In the genomic region with DNA sequence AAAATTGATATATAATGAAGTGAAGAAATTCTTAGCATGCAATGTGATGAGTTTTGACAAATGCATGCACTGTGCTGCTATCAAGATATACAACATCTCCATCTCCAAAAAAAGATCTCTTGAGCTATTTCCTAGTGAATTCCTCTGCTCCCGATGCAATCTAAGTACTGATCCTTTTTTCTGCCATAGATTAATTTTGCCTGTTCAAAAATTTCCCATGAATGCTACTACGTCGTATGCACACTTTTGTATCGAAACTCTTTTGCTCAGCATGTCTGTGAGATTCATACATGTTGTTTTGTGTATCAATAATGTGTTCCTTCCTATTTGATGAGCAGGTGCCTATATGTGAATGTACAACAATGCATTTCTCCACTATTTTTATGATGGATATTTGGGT, we compare ENCODE assay signal across 35 cellular contexts.
"Had no signal": no experiment of that assay in that cellular context is flagged by ENCODE, and none has a peak within 500 bp of the region (broad histone marks: within the 10 kb centered on the region; RNA-seq: fewer than 3 reads in every experiment).

No MANE protein-coding gene starts in this region.

- H3K4me3 ChIP-seq: adrenal gland, body of pancreas, breast epithelium had no signal

- H3K27me3 ChIP-seq: adrenal gland, body of pancreas, brain microvascular endothelial cell, breast epithelium had no signal

- H3K4me1 Mint-ChIP-seq: activated CD4-positive, alpha-beta memory T cell treated with anti-CD3 and anti-CD28 coated beads, Interleukin-2, amount 10 ng/mL, durations not matched to agents 7 days and 5 days; activated CD4-positive, alpha-beta T cell treated with anti-CD3 and anti-CD28 coated beads for 36 hours; activated CD4-positive, alpha-beta T cell treated with anti-CD3 and anti-CD28 coated beads, Interleukin-2, amount 10 ng/mL, durations not matched to agents 7 days and 5 days; activated CD8-positive, alpha-beta memory T cell treated with anti-CD3 and anti-CD28 coated beads, Interleukin-2, amount 10 ng/mL, durations not matched to agents 7 days and 5 days; activated naive CD8-positive, alpha-beta T cell treated with anti-CD3 and anti-CD28 coated beads for 36 hours had no signal

- H3K27ac ChIP-seq: adrenal gland, body of pancreas, brain microvascular endothelial cell, breast epithelium, WERI-Rb-1 had no signal

- H3K4me3 Mint-ChIP-seq: activated CD4-positive, alpha-beta memory T cell treated with anti-CD3 and anti-CD28 coated beads, Interleukin-2, amount 10 ng/mL, durations not matched to agents 7 days and 5 days; activated CD4-positive, alpha-beta T cell treated with anti-CD3 and anti-CD28 coated beads for 36 hours; activated CD4-positive, alpha-beta T cell treated with anti-CD3 and anti-CD28 coated beads, Interleukin-2, amount 10 ng/mL, durations not matched to agents 7 days and 5 days; activated CD8-positive, alpha-beta memory T cell treated with anti-CD3 and anti-CD28 coated beads, Interleukin-2, amount 10 ng/mL, durations not matched to agents 7 days and 5 days; activated CD8-positive, alpha-beta T cell treated with anti-CD3 and anti-CD28 coated beads, Interleukin-2, amount 10 ng/mL, durations not matched to agents 7 days and 5 days; activated naive CD4-positive, alpha-beta T cell treated with anti-CD3 and anti-CD28 coated beads for 36 hours; activated naive CD8-positive, alpha-beta T cell treated with anti-CD3 and anti-CD28 coated beads for 36 hours; activated T-cell treated with anti-CD3 and anti-CD28 coated beads, Interleukin-2, amount 50 U/mL, for 24 hours; T-helper 2 cell treated with Interferon-gamma antibody and Interleukin-4, amounts not matched to agents 5 μg/mL and 100 μg/mL, for 36 hours; WTC11 had no signal

- H3K36me3 ChIP-seq: adrenal gland, brain microvascular endothelial cell, breast epithelium, WERI-Rb-1 had no signal

- H3K27ac Mint-ChIP-seq: activated CD4-positive, alpha-beta memory T cell treated with anti-CD3 and anti-CD28 coated beads, Interleukin-2, amount 10 ng/mL, durations not matched to agents 7 days and 5 days; activated CD4-positive, alpha-beta T cell treated with anti-CD3 and anti-CD28 coated beads for 36 hours; activated CD4-positive, alpha-beta T cell treated with anti-CD3 and anti-CD28 coated beads, Interleukin-2, amount 10 ng/mL, durations not matched to agents 7 days and 5 days; activated CD8-positive, alpha-beta memory T cell treated with anti-CD3 and anti-CD28 coated beads, Interleukin-2, amount 10 ng/mL, durations not matched to agents 7 days and 5 days; activated CD8-positive, alpha-beta T cell treated with anti-CD3 and anti-CD28 coated beads, Interleukin-2, amount 10 ng/mL, durations not matched to agents 7 days and 5 days; activated naive CD4-positive, alpha-beta T cell treated with anti-CD3 and anti-CD28 coated beads for 36 hours; activated naive CD4-positive, alpha-beta T cell treated with anti-CD3 and anti-CD28 coated beads, Interleukin-2, amount 50 U/mL, for 72 hours; activated naive CD8-positive, alpha-beta T cell treated with anti-CD3 and anti-CD28 coated beads for 36 hours; activated T-cell treated with anti-CD3 and anti-CD28 coated beads, Interleukin-2, amount 50 U/mL, for 24 hours; activated T-helper 2 cell treated with anti-CD3 and anti-CD28 coated beads, Interferon-gamma antibody, Interleukin-2, Interleukin-4, amounts not matched to agents 10 μg/mL and 5 μg/mL and 100 μg/mL, durations not matched to agents 14 hours and 24 hours and 36 hours; T-helper 2 cell treated with Interferon-gamma antibody and Interleukin-4, amounts not matched to agents 5 μg/mL and 100 μg/mL, for 36 hours; WTC11 had no signal

- FAIRE-seq: astrocyte, colon had no signal

- H3K27me3 Mint-ChIP-seq: activated CD4-positive, alpha-beta memory T cell treated with anti-CD3 and anti-CD28 coated beads, Interleukin-2, amount 10 ng/mL, durations not matched to agents 7 days and 5 days; activated CD4-positive, alpha-beta T cell treated with anti-CD3 and anti-CD28 coated beads, Interleukin-2, amount 10 ng/mL, durations not matched to agents 7 days and 5 days; activated CD8-positive, alpha-beta memory T cell treated with anti-CD3 and anti-CD28 coated beads, Interleukin-2, amount 10 ng/mL, durations not matched to agents 7 days and 5 days; activated T-cell treated with anti-CD3 and anti-CD28 coated beads, Interleukin-2, amount 50 U/mL, for 24 hours had no signal

- H3K9me3 Mint-ChIP-seq: activated CD4-positive, alpha-beta T cell treated with anti-CD3 and anti-CD28 coated beads, Interleukin-2, amount 10 ng/mL, durations not matched to agents 7 days and 5 days had no signal

- H3K36me3 Mint-ChIP-seq: activated CD8-positive, alpha-beta memory T cell treated with anti-CD3 and anti-CD28 coated beads, Interleukin-2, amount 10 ng/mL, durations not matched to agents 7 days and 5 days; activated naive CD4-positive, alpha-beta T cell treated with anti-CD3 and anti-CD28 coated beads, Interleukin-2, amount 50 U/mL, for 72 hours; activated naive CD8-positive, alpha-beta T cell treated with anti-CD3 and anti-CD28 coated beads for 36 hours; WTC11 had no signal

- H3K4me1 ChIP-seq: adrenal gland, body of pancreas, breast epithelium had no signal

- ATAC-seq: activated CD4-positive, alpha-beta T cell treated with anti-CD3 and anti-CD28 coated beads for 36 hours; activated CD4-positive, CD25-positive, alpha-beta regulatory T cell treated with anti-CD3 and anti-CD28 coated beads, Interleukin-2, amount 50 U/mL, for 24 hours; activated CD8-positive, alpha-beta memory T cell treated with anti-CD3 and anti-CD28 coated beads, Interleukin-2, amount 10 ng/mL, durations not matched to agents 7 days and 5 days; activated CD8-positive, alpha-beta T cell treated with anti-CD3 and anti-CD28 coated beads, Interleukin-2, amount 10 ng/mL, durations not matched to agents 7 days and 5 days; activated naive CD4-positive, alpha-beta T cell treated with anti-CD3 and anti-CD28 coated beads, Interleukin-2, amount 50 U/mL, for 72 hours; body of pancreas; WTC11 had no signal

- DNase-seq: activated CD4-positive, alpha-beta memory T cell treated with anti-CD3 and anti-CD28 coated beads, Interleukin-2, amount 10 ng/mL, durations not matched to agents 7 days and 5 days; activated CD4-positive, alpha-beta T cell treated with anti-CD3 and anti-CD28 coated beads for 1 hour; activated CD4-positive, alpha-beta T cell treated with anti-CD3 and anti-CD28 coated beads for 36 hours; activated CD4-positive, alpha-beta T cell treated with anti-CD3 and anti-CD28 coated beads for 48 hours; activated CD4-positive, alpha-beta T cell treated with anti-CD3 and anti-CD28 coated beads, Interleukin-2, amount 10 ng/mL, durations not matched to agents 7 days and 5 days; activated CD4-positive, alpha-beta T cell treated with anti-CD3 and anti-CD28 coated beads, Interleukin-2, amount 50 U/mL, for 48 hours; activated CD4-positive, CD25-positive, alpha-beta regulatory T cell; activated CD8-positive, alpha-beta memory T cell treated with anti-CD3 and anti-CD28 coated beads for 24 hours; activated CD8-positive, alpha-beta memory T cell treated with anti-CD3 and anti-CD28 coated beads, Interleukin-2, amount 10 ng/mL, durations not matched to agents 7 days and 5 days; activated CD8-positive, alpha-beta memory T cell treated with anti-CD3 and anti-CD28 coated beads, Interleukin-2, amount 50 U/mL, for 48 hours; activated CD8-positive, alpha-beta T cell treated with anti-CD3 and anti-CD28 coated beads, Interleukin-2, amount 10 ng/mL, durations not matched to agents 7 days and 5 days; activated effector memory CD4-positive, alpha-beta T cell treated with Interleukin-2 at 50 U/mL for 16 hours; activated gamma-delta T cell; activated naive CD4-positive, alpha-beta T cell treated with anti-CD3 and anti-CD28 coated beads for 36 hours; activated naive CD4-positive, alpha-beta T cell treated with anti-CD3 and anti-CD28 coated beads, Interleukin-2, amount 50 U/mL, for 16 hours; activated naive CD8-positive, alpha-beta T cell treated with anti-CD3 and anti-CD28 coated beads for 36 hours; activated T-cell treated with anti-CD3 and anti-CD28 coated beads, Interleukin-2, amount 50 U/mL, for 24 hours; activated T-cell treated with anti-CD3 and anti-CD28 coated beads, Interleukin-2, amount 50 U/mL, for 48 hours; adrenal gland; amniotic stem cell; aorta; body of pancreas; brain microvascular endothelial cell; central memory CD4-positive, alpha-beta T cell; T-helper 2 cell; T-helper 9 cell; WERI-Rb-1 had no signal

- H3K9me3 ChIP-seq: adrenal gland, body of pancreas, breast epithelium had no signal
